ENCODE assay signal across 11 cellular contexts in genomic region chr12:120314220-120314619, GRCh38. TPM values are rescaled to one million over a fixed set of nuclear protein-coding genes. Genes with fewer than 3 reads are reported as not detected.
DNase-seq lines count a peak whose midpoint lies in the region; TF ChIP-seq lines count a peak whose summit lies in the region.
"Had no signal": no experiment of that assay in that cellular context is flagged by ENCODE, and none has a peak within 500 bp of the region (broad histone marks: within the 10 kb centered on the region; RNA-seq: fewer than 3 reads in every experiment).

No MANE protein-coding gene starts in this region.

- H3K4me2 ChIP-seq in Loucy (ENCODE audit: low read depth, low read length, poor library complexity, severe bottlenecking), result no peak overlapping the region
- no peak overlapping the region for H3K4me2 ChIP-seq in smooth muscle cell

- H3K9me2 ChIP-seq in Loucy (replicated peaks; ENCODE audit: low read depth, low read length), result no peaks in the 10 kb centered on the region

- no peaks in the 10 kb centered on the region for H3K79me2 ChIP-seq in Loucy (ENCODE audit: insufficient read depth, low read length)
- H3K79me2 ChIP-seq in smooth muscle cell (ENCODE audit: low read depth), result no peaks in the 10 kb centered on the region

- no peak overlapping the region for H2AFZ ChIP-seq in Loucy (ENCODE audit: low read length)
- H2AFZ ChIP-seq in smooth muscle cell (ENCODE audit: low read depth), result no peak overlapping the region

- H3K4me1 ChIP-seq in Loucy (ENCODE audit: insufficient read depth, low read length, poor library complexity, severe bottlenecking) (peaks cover 11% of the 10 kb centered on the region), smooth muscle cell (ENCODE audit: low read depth) (peaks cover 7% of the 10 kb centered on the region)

- no peaks in the 10 kb centered on the region for H3K9me3 ChIP-seq in Loucy (ENCODE audit: insufficient read depth, low read depth, low read length)
- H3K9me3 ChIP-seq in smooth muscle cell (replicated peaks; ENCODE audit: low read depth), result no peaks in the 10 kb centered on the region

- no peaks in the 10 kb centered on the region for H4K20me1 ChIP-seq in Loucy (ENCODE audit: insufficient read depth, low read length, poor library complexity, severe bottlenecking)
- no peaks in the 10 kb centered on the region for H4K20me1 ChIP-seq in smooth muscle cell (ENCODE audit: low read depth)

- DNase-seq in NCI-H748 (lab: John Stamatoyannopoulos, UW; ENCODE audit: unreplicated experiment) (peak; percentile 13), NCI-H748 treated with DMSO at 0.1 percent for 48 hours (lab: John Stamatoyannopoulos, UW) (no peak), choroid plexus epithelial cell (ENCODE audit: low read depth) (peak; percentile 5), retinal pigment epithelial cell (ENCODE audit: low read depth) (no peak), GM19238 (ENCODE audit: insufficient read length, low spot score) (no peak), smooth muscle cell (lab: John Stamatoyannopoulos, UW; ENCODE audit: unreplicated experiment) (no peak), C1 segment of cervical spinal cord (lab: John Stamatoyannopoulos, UW) (no peak)
- DNase-seq: activated CD4-positive, alpha-beta T cell treated with anti-CD3 and anti-CD28 coated beads, Interleukin-2, amount 50 U/mL, for 1 hour; nephron progenitor cell; stimulated activated CD4-positive, alpha-beta T cell treated with anti-CD3 and anti-CD28 coated beads, Interleukin-2, amount 100 ng/mL, for 48 hours had no signal

- H3K9ac ChIP-seq in Loucy (ENCODE audit: low read depth, low read length, poor library complexity, severe bottlenecking), result no peak overlapping the region
- H3K9ac ChIP-seq in smooth muscle cell (ENCODE audit: low read depth), result no peak overlapping the region

- WGBS in smooth muscle cell (ENCODE audit: low lambda C conversion rate), result 59% methylated on average over 5 of the region's 5 CpGs

- TF ChIP-seq CTCF in Loucy (conservative IDR thresholded peaks at IDR 0.05; ENCODE audit: low read length), result peak; percentile 53
- peak; percentile 53 for TF ChIP-seq CTCF in choroid plexus epithelial cell (conservative IDR thresholded peaks at IDR 0.05; ENCODE audit: low read depth, low read length)
- TF ChIP-seq CTCF in retinal pigment epithelial cell (conservative IDR thresholded peaks at IDR 0.05; ENCODE audit: low read depth, low read length), result peak; percentile 42
- no peak for TF ChIP-seq CTCF in smooth muscle cell (IDR thresholded peaks at IDR 0.05; ENCODE audit: borderline replicate concordance, insufficient read depth, poor library complexity, severe bottlenecking)

- H3K4me3 ChIP-seq in Loucy (ENCODE audit: low read length, poor library complexity, severe bottlenecking), result no peak overlapping the region
- H3K4me3 ChIP-seq in choroid plexus epithelial cell (ENCODE audit: low read depth, low read length), result no peak overlapping the region
- no peak overlapping the region for H3K4me3 ChIP-seq in retinal pigment epithelial cell (ENCODE audit: low read length)
- no peak overlapping the region for H3K4me3 ChIP-seq in smooth muscle cell

- H3K27ac ChIP-seq in smooth muscle cell (ENCODE audit: low read depth), result no peak overlapping the region

- H3K36me3 ChIP-seq in Loucy (ENCODE audit: insufficient read depth, low read length) (no peaks in the 10 kb centered on the region), smooth muscle cell (ENCODE audit: low read depth) (no peaks in the 10 kb centered on the region)

- H3F3A ChIP-seq in Loucy (ENCODE audit: low read depth) (no peaks in the 10 kb centered on the region), smooth muscle cell (ENCODE audit: low read depth) (peaks cover 3% of the 10 kb centered on the region)

- H3K27me3 ChIP-seq in Loucy (ENCODE audit: insufficient read depth, low read length, poor library complexity, severe bottlenecking) (no peaks in the 10 kb centered on the region), smooth muscle cell (ENCODE audit: low read depth) (no peaks in the 10 kb centered on the region)

RNA-seq across cellular contexts. Expression of gene SIRT4, which starts 12.1 kb away (rescaled TPM):
- 2.7 and 4.8 TPM in 2 replicates for total RNA-seq in smooth muscle cell
- polyA plus RNA-seq in smooth muscle cell, result 5.3 and 5.5 TPM in 2 replicates

RNA-seq across cellular contexts. Expression of gene PLA2G1B, which starts 13.4 kb away (rescaled TPM):
- not detected in 2 replicates for total RNA-seq in smooth muscle cell
- not detected in 2 replicates for polyA plus RNA-seq in smooth muscle cell

RNA-seq across cellular contexts. Expression of gene RNU4-1, which starts 21.2 kb away (rescaled TPM):
- total RNA-seq in smooth muscle cell, result under 0.01 TPM in 2 replicates
- 3.8 TPM in 1 of 2 replicates, not detected in the other for polyA plus RNA-seq in smooth muscle cell

RNA-seq across cellular contexts. Expression of gene RNU4-2, which starts 22.5 kb away (rescaled TPM):
- under 0.01 TPM in 2 replicates for total RNA-seq in smooth muscle cell
- polyA plus RNA-seq in smooth muscle cell, result 4.5 TPM in 1 of 2 replicates, not detected in the other

RNA-seq across cellular contexts. Expression of gene PXN, which starts 48.7 kb away (rescaled TPM):
- 16.6 and 17.2 TPM in 2 replicates for total RNA-seq in smooth muscle cell
- polyA plus RNA-seq in smooth muscle cell, result 27.0 and 61.2 TPM in 2 replicates

Comparison
In these comparisons a context has a peak if more than half of its experiments do, and no peak if none do; other contexts are left out.
1. DNase-seq: peak in NCI-H748 (single experiment) and choroid plexus epithelial cell (single experiment); none in NCI-H748 treated with DMSO at 0.1 percent for 48 hours (single experiment), retinal pigment epithelial cell (single experiment), GM19238 (single experiment), smooth muscle cell (single experiment) and C1 segment of cervical spinal cord (0 of 14).